8 cellular contexts compared by ENCODE assay signal in genomic region chr11:2886191-2886894, GRCh38. TPM values are rescaled to one million over a fixed set of nuclear protein-coding genes. Genes with fewer than 3 reads are reported as not detected.
A peak's percentile ranks its signal among the peaks of the same experiment; 100 is the strongest.
DNase-seq lines count a peak whose midpoint lies in the region; ATAC-seq and TF ChIP-seq lines count a peak whose summit lies in the region.

No MANE protein-coding gene starts in this region.

- H4K8ac ChIP-seq in mesenchymal stem cell (ENCODE audit: low read length), result peak overlapping the region; percentile 96

- peak overlapping the region; percentile 15 for H3K9ac ChIP-seq in mesenchymal stem cell (ENCODE audit: low read length)

- H2AFZ ChIP-seq in mesenchymal stem cell (ENCODE audit: low read depth, low read length), result peak overlapping the region; percentile 68

- peak overlapping the region; percentile 91 for H2BK120ac ChIP-seq in mesenchymal stem cell (ENCODE audit: low read depth, low read length)

- peak overlapping the region; percentile 73 to 92 for H2BK12ac ChIP-seq in mesenchymal stem cell (ENCODE audit: low read length in 2 of 2)

- no peak overlapping the region for H2BK5ac ChIP-seq in mesenchymal stem cell (ENCODE audit: low read depth, low read length, poor library complexity, severe bottlenecking)

- peak overlapping the region; percentile 4 for H2BK15ac ChIP-seq in mesenchymal stem cell (ENCODE audit: low read depth, poor library complexity, severe bottlenecking)

- H4K91ac ChIP-seq in mesenchymal stem cell (ENCODE audit: low read length), result peak overlapping the region; percentile 98

- no peak for TF ChIP-seq POLR2A in breast epithelium (IDR thresholded peaks at IDR 0.05)

- peak overlapping the region; percentile 58 for H3K4me2 ChIP-seq in mesenchymal stem cell (ENCODE audit: low read length, poor library complexity, severe bottlenecking)

- no peaks in the 10 kb centered on the region for H3K36me3 ChIP-seq in breast epithelium
- peaks cover 0 to 10% of the 10 kb centered on the region in 2 experiments for H3K36me3 ChIP-seq in mesenchymal stem cell (ENCODE audit: control insufficient read depth in 1 of 2, insufficient read depth in 2 of 2, low read depth in 1 of 2, low read length in 2 of 2)
- H3K36me3 ChIP-seq in urinary bladder (ENCODE audit: insufficient read depth), result no peaks in the 10 kb centered on the region

- intact Hi-C loops in breast epithelium (cut with DNase I; ENCODE audit: low total_unique reads), result loop anchor here (10.0 kb wide), 1 partner anchor 182 kb away; no protein-coding TSS in a partner anchor

- ATAC-seq in HG03442 (IDR thresholded peaks at IDR 0.05; ENCODE audit: unreplicated experiment), result peak; percentile 7

- POLR2A ChIA-PET in HEK293T (lab: Yijun Ruan, JAX), result interaction anchor here (1.0 to 1.7 kb wide), 2 partner anchors 186 to 353 kb away, joined by 5 to 7 read pairs; partner anchors contain the start of gene KCNQ1OT1

- no peak for TF ChIP-seq CTCF in breast epithelium (IDR thresholded peaks at IDR 0.05)

- H3K4me3 ChIP-seq in breast epithelium (peak overlapping the region; percentile 38 to 98 (median 89)), mesenchymal stem cell (ENCODE audit: insufficient read depth in 1 of 2, low read depth in 1 of 2, low read length in 2 of 2) (peak overlapping the region; percentile 31 to 53), urinary bladder (ENCODE audit: low read depth, low read length) (peak overlapping the region; percentile 35)

- CTCF ChIA-PET in HEK293T (lab: Yijun Ruan, JAX), result interaction anchor here (10.9 kb wide), 1 partner anchor 353 kb away, joined by 146 read pairs; no protein-coding TSS in a partner anchor

- peak overlapping the region in 1 of 2 experiments; percentile 78 for H3K23ac ChIP-seq in mesenchymal stem cell (ENCODE audit: low read length in 2 of 2)

- peak overlapping the region in 1 of 2 experiments; percentile 53 for H3K14ac ChIP-seq in mesenchymal stem cell (ENCODE audit: low read length in 2 of 2)

- peak overlapping the region; percentile 71 for H2AK5ac ChIP-seq in mesenchymal stem cell (ENCODE audit: low read length, severe bottlenecking)

- peak overlapping the region; percentile 92 to 96 for H3K18ac ChIP-seq in mesenchymal stem cell (ENCODE audit: low read depth in 1 of 2, low read length in 2 of 2)

- no peaks in the 10 kb centered on the region for H3K27me3 ChIP-seq in breast epithelium
- H3K27me3 ChIP-seq in mesenchymal stem cell (ENCODE audit: control insufficient read depth in 1 of 2, insufficient read depth in 1 of 2, low read length in 2 of 2), result peaks cover 0 to 15% of the 10 kb centered on the region in 2 experiments

- peak overlapping the region; percentile 83 to 87 for H3K4ac ChIP-seq in mesenchymal stem cell (ENCODE audit: low read depth in 1 of 2, low read length in 2 of 2)

- H3K79me1 ChIP-seq in mesenchymal stem cell (replicated peaks; ENCODE audit: low read length, poor library complexity, severe bottlenecking), result peaks cover 3% of the 10 kb centered on the region

- 12% methylated on average over 49 of the region's 49 CpGs for WGBS in mesenchymal stem cell
- 12% methylated on average over 49 of the region's 49 CpGs for WGBS in urinary bladder

- DNase-seq in NCI-H526 (lab: John Stamatoyannopoulos, UW) (peak; percentile 39 to 86), NCI-H526 treated with DMSO at 0.1 percent for 48 hours (lab: John Stamatoyannopoulos, UW) (no peak), breast epithelium (ENCODE audit: low spot score in 2 of 2) (no peak), mesenchymal stem cell (peak; percentile 36), globus pallidus (ENCODE audit: low spot score) (no peak), HEK293T (ENCODE audit: extremely low spot score) (no peak)

- peaks cover 9 to 10% of the 10 kb centered on the region in 2 donors for H3K4me1 ChIP-seq in breast epithelium
- peaks cover 60% of the 10 kb centered on the region for H3K4me1 ChIP-seq in mesenchymal stem cell (ENCODE audit: control insufficient read depth, insufficient read depth, low read depth, low read length)
- no peaks in the 10 kb centered on the region for H3K4me1 ChIP-seq in urinary bladder (ENCODE audit: insufficient read depth)

- H3K9me3 ChIP-seq in breast epithelium, result no peaks in the 10 kb centered on the region
- H3K9me3 ChIP-seq in mesenchymal stem cell (ENCODE audit: control insufficient read depth, low read length), result no peaks in the 10 kb centered on the region

- peak overlapping the region; percentile 84 to 92 for H3K27ac ChIP-seq in breast epithelium
- H3K27ac ChIP-seq in mesenchymal stem cell (ENCODE audit: low read length, poor library complexity, severe bottlenecking), result no peak overlapping the region
- peak overlapping the region; percentile 41 for H3K27ac ChIP-seq in urinary bladder (ENCODE audit: low read depth)

TF ChIP-seq in HEK293T, 16 proteins besides CTCF, POLR2A, EP300 and RAD21:
- no peak for TF ChIP-seq FOXA1 (IDR thresholded peaks at IDR 0.05)

RNA-seq across cellular contexts. Expression of gene CDKN1C, which starts 0.8 kb away (rescaled TPM):
- total RNA-seq in breast epithelium, result 100 to 1,000 TPM in 1 of 3 donors, 10 to 100 TPM in 2; 48.2 to 136 (median 88.8) TPM
- 29.4 TPM for polyA plus RNA-seq in mesenchymal stem cell (2013, experiment 1 of 2)
- polyA plus RNA-seq in mesenchymal stem cell (2013, experiment 2 of 2), result 31.0 TPM
- 78.6 TPM for total RNA-seq in urinary bladder
- polyA plus RNA-seq in urinary bladder, result 118 TPM

RNA-seq across cellular contexts. Expression of gene PHLDA2, which starts 42.9 kb away (rescaled TPM):
- total RNA-seq in breast epithelium (1 to 10 TPM in 2 of 3 donors, not detected in 1; 2.0 to 2.3 TPM), urinary bladder (1.1 TPM)
- 272 TPM for polyA plus RNA-seq in mesenchymal stem cell (2013, experiment 1 of 2)
- 276 TPM for polyA plus RNA-seq in mesenchymal stem cell (2013, experiment 2 of 2)
- 18.9 TPM for polyA plus RNA-seq in urinary bladder

Comparison
In these comparisons a context has a peak if more than half of its experiments do, and no peak if none do; other contexts are left out.
1. DNase-seq: peak in NCI-H526 (2 of 2) and mesenchymal stem cell (single experiment); none in NCI-H526 treated with DMSO at 0.1 percent for 48 hours (single experiment), breast epithelium (0 of 2), globus pallidus (single experiment) and HEK293T (single experiment).
2. H3K4me3 ChIP-seq: peak in every context shown above with its lines; median percentile 89 in breast epithelium; 42 in mesenchymal stem cell; 35 in urinary bladder.